Comparison of ENCODE assay signal across 17 cellular contexts in genomic region chr6:167956983-167957492, GRCh38. TPM values are rescaled to one million over a fixed set of nuclear protein-coding genes. Genes with fewer than 3 reads are reported as not detected.
DNase-seq lines count a peak whose midpoint lies in the region; ATAC-seq and TF ChIP-seq lines count a peak whose summit lies in the region.
"Had no signal": no experiment of that assay in that cellular context is flagged by ENCODE, and none has a peak within 500 bp of the region (broad histone marks: within the 10 kb centered on the region; RNA-seq: fewer than 3 reads in every experiment).

No MANE protein-coding gene starts in this region.

- H3K4me3 ChIP-seq in ACC112 (ENCODE audit: low read depth, low read length) (peak overlapping the region; percentile 13; the same call in 1 of the 2 replicates), choroid plexus epithelial cell (ENCODE audit: low read depth, low read length) (no peak overlapping the region), left lung (no peak overlapping the region)
- H3K4me3 ChIP-seq: thoracic aorta had no signal

- H3K27ac ChIP-seq in ACC112 (ENCODE audit: low read depth, low read length) (no peak overlapping the region), left lung (no peak overlapping the region)
- H3K27ac ChIP-seq: thoracic aorta had no signal

- no peaks in the 10 kb centered on the region for H3K27me3 ChIP-seq in ACC112 (ENCODE audit: insufficient read depth, low read length)
- H3K27me3 ChIP-seq in left lung: no peaks in the 10 kb centered on the region

- H2AFZ ChIP-seq in ACC112 (ENCODE audit: low read length, unreplicated experiment): no peak overlapping the region

- H3K36me3 ChIP-seq in ACC112 (ENCODE audit: insufficient read depth, low read length): no peaks in the 10 kb centered on the region
- H3K36me3 ChIP-seq in left lung: peaks cover 0 to 10% of the 10 kb centered on the region in 2 donors

- DNase-seq in HK-2 (ENCODE audit: unreplicated experiment): peak; percentile 17
- peak; percentile 40 for DNase-seq in choroid plexus epithelial cell (ENCODE audit: low read depth)
- DNase-seq in left lung: no peak
- DNase-seq in central memory CD4-positive, alpha-beta T cell: no peak
- DNase-seq: activated CD4-positive, alpha-beta T cell treated with anti-CD3 and anti-CD28 coated beads for 48 hours; DMS79 treated with DMSO at 0.1 percent for 48 hours; hippocampal formation; NCI-H1048; T-helper 1 cell had no signal

- H3K4me1 ChIP-seq in ACC112 (ENCODE audit: control insufficient read depth, insufficient read depth, low read length, unreplicated experiment) (peaks cover 16% of the 10 kb centered on the region), left lung (no peaks in the 10 kb centered on the region)

- ATAC-seq in left lung: peak; percentile 86
- no peak for ATAC-seq in SK-N-SH treated with all-trans-retinoic acid at 6 μM for 48 hours
- no peak for ATAC-seq in HG03280 (IDR thresholded peaks at IDR 0.05; ENCODE audit: unreplicated experiment)
- ATAC-seq in HG02973 (IDR thresholded peaks at IDR 0.05; ENCODE audit: unreplicated experiment): no peak

- peaks cover 3% of the 10 kb centered on the region for H3K79me2 ChIP-seq in ACC112 (ENCODE audit: control insufficient read depth, insufficient read depth, low read length, unreplicated experiment)

- no peak for TF ChIP-seq CTCF in choroid plexus epithelial cell (conservative IDR thresholded peaks at IDR 0.05; ENCODE audit: low read depth, low read length)
- no peak for TF ChIP-seq CTCF in left lung (IDR thresholded peaks at IDR 0.05)

- H3K9me3 ChIP-seq in left lung: no peaks in the 10 kb centered on the region
- H3K9me3 ChIP-seq: thoracic aorta had no signal

- intact Hi-C loops in left lung (cut with DNase I): no loop called here

TF ChIP-seq in SK-N-SH treated with all-trans-retinoic acid at 6 μM for 48 hours, 23 proteins besides CTCF, POLR2A, EP300 and RAD21:
- no peak for TF ChIP-seq ZNF70 (CRISPR knock-in tag; IDR thresholded peaks at IDR 0.05)
- TF ChIP-seq GLIS3 (CRISPR knock-in tag; IDR thresholded peaks at IDR 0.05): no peak
- TF ChIP-seq, protein P1, sequence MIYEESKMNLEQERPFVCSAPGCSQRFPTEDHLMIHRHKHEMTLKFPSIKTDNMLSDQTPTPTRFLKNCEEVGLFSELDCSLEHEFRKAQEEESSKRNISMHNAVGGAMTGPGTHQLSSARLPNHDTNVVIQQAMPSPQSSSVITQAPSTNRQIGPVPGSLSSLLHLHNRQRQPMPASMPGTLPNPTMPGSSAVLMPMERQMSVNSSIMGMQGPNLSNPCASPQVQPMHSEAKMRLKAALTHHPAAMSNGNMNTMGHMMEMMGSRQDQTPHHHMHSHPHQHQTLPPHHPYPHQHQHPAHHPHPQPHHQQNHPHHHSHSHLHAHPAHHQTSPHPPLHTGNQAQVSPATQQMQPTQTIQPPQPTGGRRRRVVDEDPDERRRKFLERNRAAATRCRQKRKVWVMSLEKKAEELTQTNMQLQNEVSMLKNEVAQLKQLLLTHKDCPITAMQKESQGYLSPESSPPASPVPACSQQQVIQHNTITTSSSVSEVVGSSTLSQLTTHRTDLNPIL (CRISPR knock-in tag; IDR thresholded peaks at IDR 0.05; ENCODE audit: low read depth): no peak
- TF ChIP-seq ZNF8 (CRISPR knock-in tag; IDR thresholded peaks at IDR 0.05): no peak
- TF ChIP-seq ESRRG (CRISPR knock-in tag; IDR thresholded peaks at IDR 0.05): no peak
- TF ChIP-seq, protein P2, sequence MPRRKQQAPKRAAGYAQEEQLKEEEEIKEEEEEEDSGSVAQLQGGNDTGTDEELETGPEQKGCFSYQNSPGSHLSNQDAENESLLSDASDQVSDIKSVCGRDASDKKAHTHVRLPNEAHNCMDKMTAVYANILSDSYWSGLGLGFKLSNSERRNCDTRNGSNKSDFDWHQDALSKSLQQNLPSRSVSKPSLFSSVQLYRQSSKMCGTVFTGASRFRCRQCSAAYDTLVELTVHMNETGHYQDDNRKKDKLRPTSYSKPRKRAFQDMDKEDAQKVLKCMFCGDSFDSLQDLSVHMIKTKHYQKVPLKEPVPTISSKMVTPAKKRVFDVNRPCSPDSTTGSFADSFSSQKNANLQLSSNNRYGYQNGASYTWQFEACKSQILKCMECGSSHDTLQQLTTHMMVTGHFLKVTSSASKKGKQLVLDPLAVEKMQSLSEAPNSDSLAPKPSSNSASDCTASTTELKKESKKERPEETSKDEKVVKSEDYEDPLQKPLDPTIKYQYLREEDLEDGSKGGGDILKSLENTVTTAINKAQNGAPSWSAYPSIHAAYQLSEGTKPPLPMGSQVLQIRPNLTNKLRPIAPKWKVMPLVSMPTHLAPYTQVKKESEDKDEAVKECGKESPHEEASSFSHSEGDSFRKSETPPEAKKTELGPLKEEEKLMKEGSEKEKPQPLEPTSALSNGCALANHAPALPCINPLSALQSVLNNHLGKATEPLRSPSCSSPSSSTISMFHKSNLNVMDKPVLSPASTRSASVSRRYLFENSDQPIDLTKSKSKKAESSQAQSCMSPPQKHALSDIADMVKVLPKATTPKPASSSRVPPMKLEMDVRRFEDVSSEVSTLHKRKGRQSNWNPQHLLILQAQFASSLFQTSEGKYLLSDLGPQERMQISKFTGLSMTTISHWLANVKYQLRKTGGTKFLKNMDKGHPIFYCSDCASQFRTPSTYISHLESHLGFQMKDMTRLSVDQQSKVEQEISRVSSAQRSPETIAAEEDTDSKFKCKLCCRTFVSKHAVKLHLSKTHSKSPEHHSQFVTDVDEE (CRISPR knock-in tag; IDR thresholded peaks at IDR 0.05): no peak
- TF ChIP-seq ZFP30 (CRISPR knock-in tag; IDR thresholded peaks at IDR 0.05): no peak
- TF ChIP-seq ZFP3 (CRISPR knock-in tag; IDR thresholded peaks at IDR 0.05): no peak
- TF ChIP-seq ZNF565 (CRISPR knock-in tag; conservative IDR thresholded peaks at IDR 0.05; ENCODE audit: low read depth): no peak

RNA-seq across cellular contexts. Expression of gene KIF25, which starts 40.4 kb away (rescaled TPM):
- 1 to 10 TPM in 1 of 2 donors, under 1 TPM in 1; 0.63 to 1.2 TPM for total RNA-seq in left lung
- total RNA-seq: activated T-helper 2 cell treated with anti-CD3 and anti-CD28 coated beads, Interferon-gamma antibody, Interleukin-2, Interleukin-4, amounts not matched to agents 10 μg/mL and 5 μg/mL and 100 μg/mL, durations not matched to agents 14 hours and 24 hours and 36 hours; OCI-LY7; osteocyte; thoracic aorta had no signal

Comparison
In these comparisons a context has a peak if more than half of its experiments do, and no peak if none do; other contexts are left out.
1. DNase-seq: peak in HK-2 (single experiment) and choroid plexus epithelial cell (single experiment); none in left lung (0 of 2) and central memory CD4-positive, alpha-beta T cell (single experiment).